ENCODE assay signal across 10 cellular contexts in the genomic region with DNA sequence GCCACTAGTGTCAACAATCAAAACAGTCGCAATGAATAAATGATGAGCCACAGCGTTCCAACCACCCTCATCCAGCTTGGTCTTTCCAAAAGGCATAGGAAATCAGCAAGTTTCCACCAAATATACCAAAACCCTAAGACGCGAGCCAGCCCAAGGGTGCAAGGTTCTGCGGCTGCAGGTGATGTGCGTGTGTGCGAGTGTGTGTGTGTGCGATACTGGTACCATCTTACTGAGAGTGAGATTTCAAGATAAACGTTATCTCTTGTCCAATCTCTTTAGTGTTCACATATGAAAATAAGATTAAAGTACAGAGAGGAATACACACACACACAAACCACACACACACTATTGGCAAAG. TPM values are rescaled to one million over a fixed set of nuclear protein-coding genes. Genes with fewer than 3 reads are reported as not detected.
DNase-seq lines count a peak whose midpoint lies in the region; ATAC-seq and TF ChIP-seq lines count a peak whose summit lies in the region.
"Had no signal": no experiment of that assay in that cellular context is flagged by ENCODE, and none has a peak within 500 bp of the region (broad histone marks: within the 10 kb centered on the region; RNA-seq: fewer than 3 reads in every experiment).

No MANE protein-coding gene starts in this region.

- peak; percentile 32 for ATAC-seq in lung (ENCODE audit: insufficient read depth, low FRiP score)
- no peak for ATAC-seq in HG03354 (IDR thresholded peaks at IDR 0.05; ENCODE audit: poor library complexity, severe bottlenecking, unreplicated experiment)
- ATAC-seq: HCT116 had no signal

- DNase-seq in HS-27A (ENCODE audit: low read depth) (peak; percentile 5), mammary epithelial cell (no peak), lung (ENCODE audit: low spot score) (no peak), superior temporal gyrus (ENCODE audit: extremely low spot score) (peak; percentile 53), dedifferentiated amniotic fluid mesenchymal stem cell (ENCODE audit: extremely low spot score) (no peak), A172 (ENCODE audit: low spot score) (no peak)
- DNase-seq: DND-41 had no signal

- CTCF ChIA-PET in mammary epithelial cell (lab: Charles Lee; ENCODE audit: low non-redundant PET): interaction anchor here (0.5 to 1.1 kb wide), 5 partner anchors 138 to 712 kb away, joined by 3 to 9 read pairs (median 6); a partner anchor contains a TSS

- dilution Hi-C loops in mammary epithelial cell (cut with HindIII; ENCODE audit: low sequenced_read_pairs): no loop called here

- in situ Hi-C loops in mammary epithelial cell (cut with MboI; ENCODE audit: low sequenced_read_pairs in 2 of 2): no loop called here

- no TSS peak for BruUV-seq in mammary epithelial cell (replicated peaks; lab: Mats Ljungman, UMichigan)

- peak overlapping the region; percentile 63 for H2AFZ ChIP-seq in mammary epithelial cell (ENCODE audit: low read depth, low read length)

- 35% methylated on average over 9 of the region's 9 CpGs for WGBS in mammary epithelial cell (ENCODE audit: low coverage, missing lambda C conversion rate)
- 58% methylated on average over 9 of the region's 9 CpGs for WGBS in lung, 2 donors

- H3K9me3 ChIP-seq in mammary epithelial cell (replicated peaks; ENCODE audit: insufficient read depth, low read length) (no peaks in the 10 kb centered on the region), lung (ENCODE audit: control insufficient read depth in 2 of 2, insufficient read depth in 1 of 2, low read length in 1 of 2) (peaks cover 0 to 2% of the 10 kb centered on the region in 2 donors)
- H3K9me3 ChIP-seq: right atrium auricular region had no signal

- peaks cover 15% of the 10 kb centered on the region for H3K27me3 ChIP-seq in mammary epithelial cell (ENCODE audit: insufficient read depth, low read length)
- H3K27me3 ChIP-seq in lung (ENCODE audit: control insufficient read depth, insufficient read depth): peaks cover 3% of the 10 kb centered on the region
- H3K27me3 ChIP-seq: right atrium auricular region had no signal

- H3K36me3 ChIP-seq in mammary epithelial cell (ENCODE audit: insufficient read depth, low read length) (no peaks in the 10 kb centered on the region), lung (ENCODE audit: control insufficient read depth in 2 of 2, insufficient read depth in 2 of 2, low read length in 2 of 2) (no peaks in the 10 kb centered on the region)
- H3K36me3 ChIP-seq: right atrium auricular region had no signal

- H3K4me2 ChIP-seq in mammary epithelial cell (ENCODE audit: insufficient read depth, low read depth, low read length): peak overlapping the region; percentile 99

- intact Hi-C loops in mammary epithelial cell (cut with micrococcal nuclease): loop anchor here (1.0 to 2.0 kb wide), 7 partner anchors 175 to 712 kb away; a partner anchor contains a TSS

- no peak overlapping the region for H3K27ac ChIP-seq in mammary epithelial cell (ENCODE audit: insufficient read depth, low read depth, low read length)
- no peak overlapping the region for H3K27ac ChIP-seq in lung (ENCODE audit: low read depth in 1 of 2, low read length in 1 of 2)
- H3K27ac ChIP-seq: right atrium auricular region had no signal

- H3K79me2 ChIP-seq in mammary epithelial cell (ENCODE audit: insufficient read depth, low read length): no peaks in the 10 kb centered on the region

- H4K20me1 ChIP-seq in mammary epithelial cell (ENCODE audit: insufficient read depth, low read length): no peaks in the 10 kb centered on the region

- H3K4me3 ChIP-seq in mammary epithelial cell (replicated peaks in 1 of 3; ENCODE audit: insufficient read depth in 1 of 3, low read depth in 2 of 3, low read length in 3 of 3) (peak overlapping the region in 2 of 3 experiments; percentile 34 to 48), lung (no peak overlapping the region)

- H3K9ac ChIP-seq in mammary epithelial cell (ENCODE audit: insufficient read depth, low read length): no peak overlapping the region

- no peak for TF ChIP-seq CTCF in mammary epithelial cell (conservative IDR thresholded peaks at IDR 0.05 in 1 of 2, IDR thresholded peaks at IDR 0.05 in 1 of 2; ENCODE audit: extremely low read depth in 1 of 2, insufficient read depth in 1 of 2, low read depth in 1 of 2, low read length in 2 of 2)
- no peak for TF ChIP-seq CTCF in lung (IDR thresholded peaks at IDR 0.05; ENCODE audit: control extremely low read depth, extremely low read depth)

- H3K4me1 ChIP-seq in mammary epithelial cell (ENCODE audit: insufficient read depth, low read length) (peaks cover 21% of the 10 kb centered on the region), lung (ENCODE audit: control insufficient read depth in 2 of 2, insufficient read depth in 2 of 2, low read length in 2 of 2) (peaks cover 0 to 6% of the 10 kb centered on the region in 2 donors)

RNA-seq across cellular contexts. Expression of a gene that starts 0.9 kb away (rescaled TPM):
- total RNA-seq in mammary epithelial cell: not detected
- not detected for polyA plus RNA-seq in mammary epithelial cell
- polyA minus RNA-seq in mammary epithelial cell: not detected
- 1 to 10 TPM in 1 of 2 donors, under 1 TPM in 1; 0.28 to 3.1 TPM for total RNA-seq in lung
- polyA plus RNA-seq in lung: under 1 TPM; 0.89 to 0.98 TPM
- total RNA-seq in A172 (2014; rRNA removed; shearing (Covaris generic)): 0.26 and 0.46 TPM in 2 replicates

Comparison
In these comparisons a context has a peak if more than half of its experiments do, and no peak if none do; other contexts are left out.
1. DNase-seq: peak in HS-27A (single experiment) and superior temporal gyrus (single experiment); none in mammary epithelial cell (single experiment), lung (single experiment), dedifferentiated amniotic fluid mesenchymal stem cell (single experiment) and A172 (single experiment).